15 cellular contexts compared by ENCODE assay signal in the genomic region with DNA sequence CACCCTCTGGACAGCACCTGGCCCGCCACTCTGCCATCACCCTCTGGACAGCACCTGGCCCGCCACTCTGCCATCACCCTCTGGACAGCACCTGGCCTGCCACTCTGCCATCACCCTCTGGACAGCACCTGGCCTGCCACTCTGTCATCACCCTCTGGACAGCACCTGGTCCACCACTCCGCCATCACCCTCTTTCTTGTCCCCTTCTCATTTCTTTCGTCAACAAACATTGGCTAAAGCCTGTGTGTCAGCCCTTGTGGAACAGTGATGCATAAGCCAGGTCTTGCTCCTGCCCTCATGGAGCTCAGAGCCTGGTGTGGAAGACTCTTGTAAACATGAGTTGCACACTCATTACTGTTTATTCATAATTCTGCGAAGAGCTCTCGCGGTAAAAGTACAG. TPM values are rescaled to one million over a fixed set of nuclear protein-coding genes. Genes with fewer than 3 reads are reported as not detected.
A peak's percentile ranks its signal among the peaks of the same experiment; 100 is the strongest.
DNase-seq lines count a peak whose midpoint lies in the region; ATAC-seq and TF ChIP-seq lines count a peak whose summit lies in the region.
"Had no signal": no experiment of that assay in that cellular context is flagged by ENCODE, and none has a peak within 500 bp of the region (broad histone marks: within the 10 kb centered on the region; RNA-seq: fewer than 3 reads in every experiment).

No MANE protein-coding gene starts in this region.

- intact Hi-C loops in CD4-positive, alpha-beta T cell (cut with DNase I, micrococcal nuclease), result loop anchor here in 1 of 2 experiments (5.0 kb wide), 1 partner anchor 34 kb away; no protein-coding TSS in a partner anchor
- intact Hi-C loops in vagina (cut with DNase I), result no loop called here

- H3K27ac Mint-ChIP-seq in CD4-positive, alpha-beta T cell, result peak overlapping the region; percentile 87
- H3K27ac Mint-ChIP-seq in activated naive CD8-positive, alpha-beta T cell, result peak overlapping the region; percentile 54
- H3K27ac Mint-ChIP-seq in naive thymus-derived CD8-positive, alpha-beta T cell, result peak overlapping the region; percentile 57 to 98 (median 91)

- no peak overlapping the region for H3K9ac ChIP-seq in BLaER1

- peaks cover 80% of the 10 kb centered on the region for H3K4me1 Mint-ChIP-seq in CD4-positive, alpha-beta T cell (ENCODE audit: low read depth)
- H3K4me1 Mint-ChIP-seq in activated naive CD8-positive, alpha-beta T cell (ENCODE audit: low read depth), result peaks cover 76% of the 10 kb centered on the region
- peaks cover 48 to 84% (median 82%) of the 10 kb centered on the region in 4 donors for H3K4me1 Mint-ChIP-seq in naive thymus-derived CD8-positive, alpha-beta T cell

- no peak for ATAC-seq in CD4-positive, alpha-beta T cell (ENCODE audit: poor library complexity)
- no peak for ATAC-seq in naive thymus-derived CD8-positive, alpha-beta T cell
- ATAC-seq in HG02852 (IDR thresholded peaks at IDR 0.05; ENCODE audit: unreplicated experiment) (no peak), GM21619 (IDR thresholded peaks at IDR 0.05; ENCODE audit: unreplicated experiment) (no peak)
- ATAC-seq: gastroesophageal sphincter, HCT116 had no signal

- POLR2A ChIA-PET in CD4-positive, alpha-beta T cell (lab: Charles Lee), result interaction anchor here (0.7 to 7.3 kb wide), 6 partner anchors 13 to 379 kb away, joined by 3 to 152 read pairs (median 6); a partner anchor contains a TSS
- POLR2A ChIA-PET in naive thymus-derived CD8-positive, alpha-beta T cell (lab: Charles Lee), result interaction anchor here (0.9 to 36.8 kb wide), 7 partner anchors 9 to 74 kb away, joined by 3 to 889 read pairs (median 5); a partner anchor contains a TSS

- H3K4me1 ChIP-seq in BLaER1 (peaks cover 80% of the 10 kb centered on the region), vagina (peaks cover 15% of the 10 kb centered on the region)
- H3K4me1 ChIP-seq: uterus had no signal

- DNase-seq in CD4-positive, alpha-beta T cell, result no peak
- DNase-seq in naive thymus-derived CD8-positive, alpha-beta T cell, result no peak
- no peak for DNase-seq in vagina (ENCODE audit: extremely low spot score in 2 of 2)
- DNase-seq: DND-41; NCI-H2107; ovary; stimulated activated naive CD4-positive, alpha-beta T cell treated with Interleukin-2 at 50 U/mL for 16 hours; uterus had no signal

- no peaks in the 10 kb centered on the region for H3K9me3 Mint-ChIP-seq in CD4-positive, alpha-beta T cell
- no peaks in the 10 kb centered on the region for H3K9me3 Mint-ChIP-seq in activated naive CD8-positive, alpha-beta T cell (ENCODE audit: low read depth)
- no peaks in the 10 kb centered on the region for H3K9me3 Mint-ChIP-seq in naive thymus-derived CD8-positive, alpha-beta T cell

- CTCF ChIA-PET in CD4-positive, alpha-beta T cell (lab: Charles Lee), result interaction anchor here (0.7 to 1.3 kb wide), 3 partner anchors 31 to 74 kb away, joined by 3 to 4 read pairs (median 3); a partner anchor contains a TSS

- H3K27me3 Mint-ChIP-seq in CD4-positive, alpha-beta T cell, result no peaks in the 10 kb centered on the region
- H3K27me3 Mint-ChIP-seq in activated naive CD8-positive, alpha-beta T cell, result no peaks in the 10 kb centered on the region
- no peaks in the 10 kb centered on the region for H3K27me3 Mint-ChIP-seq in naive thymus-derived CD8-positive, alpha-beta T cell

- no peaks in the 10 kb centered on the region for H3K9me3 ChIP-seq in BLaER1
- H3K9me3 ChIP-seq in CD4-positive, alpha-beta T cell (ENCODE audit: control insufficient read depth, low read length), result no peaks in the 10 kb centered on the region
- no peaks in the 10 kb centered on the region for H3K9me3 ChIP-seq in vagina
- H3K9me3 ChIP-seq: gastroesophageal sphincter, ovary, uterus had no signal

- H3K36me3 ChIP-seq in BLaER1, result no peaks in the 10 kb centered on the region
- H3K36me3 ChIP-seq in vagina, result no peaks in the 10 kb centered on the region
- H3K36me3 ChIP-seq: gastroesophageal sphincter, ovary, uterus had no signal

- H3K27ac ChIP-seq in BLaER1, result no peak overlapping the region
- H3K27ac ChIP-seq in CD4-positive, alpha-beta T cell (ENCODE audit: low read depth, low read length), result no peak overlapping the region
- H3K27ac ChIP-seq in vagina, result no peak overlapping the region
- H3K27ac ChIP-seq: gastroesophageal sphincter, ovary, uterus had no signal

- TF ChIP-seq POLR2A in vagina (IDR thresholded peaks at IDR 0.05), result no peak

- no peaks in the 10 kb centered on the region for H3K36me3 Mint-ChIP-seq in CD4-positive, alpha-beta T cell (ENCODE audit: low read depth)
- no peaks in the 10 kb centered on the region for H3K36me3 Mint-ChIP-seq in activated naive CD8-positive, alpha-beta T cell
- no peaks in the 10 kb centered on the region for H3K36me3 Mint-ChIP-seq in naive thymus-derived CD8-positive, alpha-beta T cell

- no peak for TF ChIP-seq CTCF in CD4-positive, alpha-beta T cell (IDR thresholded peaks at IDR 0.05)
- no peak for TF ChIP-seq CTCF in vagina (IDR thresholded peaks at IDR 0.05)

- H3K4me2 ChIP-seq in BLaER1, result peak overlapping the region; percentile 94

- H3K27me3 ChIP-seq in BLaER1, result no peaks in the 10 kb centered on the region
- no peaks in the 10 kb centered on the region for H3K27me3 ChIP-seq in CD4-positive, alpha-beta T cell (ENCODE audit: control insufficient read depth, insufficient read depth, low read length)
- H3K27me3 ChIP-seq in vagina, result no peaks in the 10 kb centered on the region
- H3K27me3 ChIP-seq: gastroesophageal sphincter, ovary, uterus had no signal

- peak overlapping the region; percentile 83 for H3K4me3 Mint-ChIP-seq in CD4-positive, alpha-beta T cell
- H3K4me3 Mint-ChIP-seq in activated naive CD8-positive, alpha-beta T cell, result peak overlapping the region; percentile 57
- peak overlapping the region; percentile 41 to 85 (median 74) for H3K4me3 Mint-ChIP-seq in naive thymus-derived CD8-positive, alpha-beta T cell

- H4K20me1 ChIP-seq in BLaER1, result no peaks in the 10 kb centered on the region

- H3K4me3 ChIP-seq in BLaER1 (no peak overlapping the region), vagina (no peak overlapping the region)
- H3K4me3 ChIP-seq: gastroesophageal sphincter, ovary, skin epidermis, uterus had no signal

RNA-seq across cellular contexts. Expression of a gene that starts 31.2 kb away (rescaled TPM):
- 10 to 100 TPM; 21.7 to 22.5 TPM for total RNA-seq in CD4-positive, alpha-beta T cell
- total RNA-seq in naive thymus-derived CD8-positive, alpha-beta T cell, result 10 to 100 TPM; 17.6 to 17.8 TPM
- polyA plus RNA-seq in naive thymus-derived CD8-positive, alpha-beta T cell, result 10 to 100 TPM in 1 of 3 donors, 1 to 10 TPM in 2; 5.9 to 12.0 (median 9.6) TPM
- 4.9 TPM for total RNA-seq in vagina
